1 cellular context compared by ENCODE assay signal in the genomic region with DNA sequence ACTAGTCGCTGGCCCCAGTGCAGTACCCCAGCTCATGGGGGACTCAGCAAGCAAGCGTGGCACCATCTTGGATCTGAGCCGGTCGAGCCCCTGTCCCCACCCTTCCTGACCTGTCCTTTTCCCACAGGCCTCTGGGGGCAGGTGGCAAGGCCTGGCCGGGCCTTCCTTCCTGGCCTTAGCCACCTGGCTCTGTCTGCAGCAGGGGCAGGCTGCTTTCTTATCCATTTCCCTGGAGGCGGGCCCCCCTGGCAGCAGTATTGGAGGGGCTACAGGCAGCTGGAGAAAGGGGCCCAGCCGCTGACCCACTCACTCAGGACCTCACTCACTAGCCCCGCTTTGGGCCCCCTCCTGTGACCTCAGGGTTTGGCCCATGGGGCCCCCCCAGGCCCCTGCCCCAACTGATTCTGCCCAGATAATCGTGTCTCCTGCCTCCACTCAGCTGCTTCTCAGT.
A peak's percentile ranks its signal among the peaks of the same experiment; 100 is the strongest.
TF ChIP-seq lines count a peak whose summit lies in the region.

No MANE protein-coding gene starts in this region.

TF ChIP-seq in HepG2, 621 proteins besides CTCF, POLR2A, EP300 and RAD21:
- peak; percentile 39; the same call in 1 of the 2 replicates for TF ChIP-seq RBFOX2 (IDR thresholded peaks at IDR 0.05; ENCODE audit: low read depth, low read length)
- TF ChIP-seq, protein P1, sequence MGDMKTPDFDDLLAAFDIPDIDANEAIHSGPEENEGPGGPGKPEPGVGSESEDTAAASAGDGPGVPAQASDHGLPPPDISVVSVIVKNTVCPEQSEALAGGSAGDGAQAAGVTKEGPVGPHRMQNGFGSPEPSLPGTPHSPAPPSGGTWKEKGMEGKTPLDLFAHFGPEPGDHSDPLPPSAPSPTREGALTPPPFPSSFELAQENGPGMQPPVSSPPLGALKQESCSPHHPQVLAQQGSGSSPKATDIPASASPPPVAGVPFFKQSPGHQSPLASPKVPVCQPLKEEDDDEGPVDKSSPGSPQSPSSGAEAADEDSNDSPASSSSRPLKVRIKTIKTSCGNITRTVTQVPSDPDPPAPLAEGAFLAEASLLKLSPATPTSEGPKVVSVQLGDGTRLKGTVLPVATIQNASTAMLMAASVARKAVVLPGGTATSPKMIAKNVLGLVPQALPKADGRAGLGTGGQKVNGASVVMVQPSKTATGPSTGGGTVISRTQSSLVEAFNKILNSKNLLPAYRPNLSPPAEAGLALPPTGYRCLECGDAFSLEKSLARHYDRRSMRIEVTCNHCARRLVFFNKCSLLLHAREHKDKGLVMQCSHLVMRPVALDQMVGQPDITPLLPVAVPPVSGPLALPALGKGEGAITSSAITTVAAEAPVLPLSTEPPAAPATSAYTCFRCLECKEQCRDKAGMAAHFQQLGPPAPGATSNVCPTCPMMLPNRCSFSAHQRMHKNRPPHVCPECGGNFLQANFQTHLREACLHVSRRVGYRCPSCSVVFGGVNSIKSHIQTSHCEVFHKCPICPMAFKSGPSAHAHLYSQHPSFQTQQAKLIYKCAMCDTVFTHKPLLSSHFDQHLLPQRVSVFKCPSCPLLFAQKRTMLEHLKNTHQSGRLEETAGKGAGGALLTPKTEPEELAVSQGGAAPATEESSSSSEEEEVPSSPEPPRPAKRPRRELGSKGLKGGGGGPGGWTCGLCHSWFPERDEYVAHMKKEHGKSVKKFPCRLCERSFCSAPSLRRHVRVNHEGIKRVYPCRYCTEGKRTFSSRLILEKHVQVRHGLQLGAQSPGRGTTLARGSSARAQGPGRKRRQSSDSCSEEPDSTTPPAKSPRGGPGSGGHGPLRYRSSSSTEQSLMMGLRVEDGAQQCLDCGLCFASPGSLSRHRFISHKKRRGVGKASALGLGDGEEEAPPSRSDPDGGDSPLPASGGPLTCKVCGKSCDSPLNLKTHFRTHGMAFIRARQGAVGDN (CRISPR knock-in tag; IDR thresholded peaks at IDR 0.05) = peak; percentile 71
- TF ChIP-seq POLR2AphosphoS5 (IDR thresholded peaks at IDR 0.05; ENCODE audit: low read depth, low read length) = 0 out of 2 replicates have a peak, but pooled peaks have one; percentile 10
- peak; percentile 37 for TF ChIP-seq AGO2 (optimal IDR thresholded peaks at IDR 0.05; ENCODE audit: low read depth, low read length)
- peak; percentile 59 for TF ChIP-seq POLR2G (IDR thresholded peaks at IDR 0.05; ENCODE audit: low read depth, low read length)
